ENCODE assay signal across 18 cellular contexts in the genomic region with DNA sequence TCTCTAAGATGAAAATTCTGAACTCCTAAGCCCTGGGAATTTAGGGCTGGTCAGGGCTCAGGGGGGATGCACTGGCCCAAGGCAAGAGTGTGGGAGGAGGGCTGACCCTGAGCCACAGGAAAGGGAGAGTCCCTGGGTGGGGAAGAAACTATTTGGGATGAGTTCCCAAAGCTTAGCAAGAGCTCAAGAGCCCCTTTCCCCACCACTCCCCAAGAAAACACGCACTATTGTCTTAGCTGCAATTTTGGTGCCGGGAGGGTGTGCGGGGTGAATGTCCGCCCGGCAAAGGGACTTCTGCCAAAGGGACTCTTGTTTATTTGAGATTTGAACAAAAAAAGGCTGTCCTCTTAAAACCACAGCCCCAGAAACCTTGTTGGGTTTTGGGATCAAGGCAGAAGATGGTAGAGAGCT. TPM values are rescaled to one million over a fixed set of nuclear protein-coding genes. Genes with fewer than 3 reads are reported as not detected.
A peak's percentile ranks its signal among the peaks of the same experiment; 100 is the strongest.
DNase-seq lines count a peak whose midpoint lies in the region; ATAC-seq and TF ChIP-seq lines count a peak whose summit lies in the region.
"Had no signal": no experiment of that assay in that cellular context is flagged by ENCODE, and none has a peak within 500 bp of the region (broad histone marks: within the 10 kb centered on the region; RNA-seq: fewer than 3 reads in every experiment).

No MANE protein-coding gene starts in this region.

- 40 to 47% methylated on average over 5 of the region's 5 CpGs for WGBS in esophagus, 2 donors
- 41 to 78% methylated on average over 5 of the region's 5 CpGs for WGBS in lung, 2 donors

- H3K27me3 Mint-ChIP-seq in activated CD4-positive, alpha-beta T cell treated with anti-CD3 and anti-CD28 coated beads, Interleukin-2, amount 10 ng/mL, durations not matched to agents 24 days and 14 days = peaks cover 8% of the 10 kb centered on the region

- H3K27ac ChIP-seq in RWPE2 (ENCODE audit: poor library complexity, severe bottlenecking) (peak overlapping the region; percentile 96), esophagus (ENCODE audit: low read depth in 2 of 2, low read length in 1 of 2) (peak overlapping the region; percentile 45 to 74), lung (ENCODE audit: low read depth in 1 of 2, low read length in 1 of 2) (peak overlapping the region; percentile 1 to 55), subcutaneous abdominal adipose tissue (ENCODE audit: low read depth, low read length) (peak overlapping the region; percentile 60)

- no peak overlapping the region for H3K4me3 ChIP-seq in RWPE2 (ENCODE audit: severe bottlenecking)
- no peak overlapping the region for H3K4me3 ChIP-seq in esophagus (ENCODE audit: low read depth in 1 of 2, low read length in 2 of 2)
- H3K4me3 ChIP-seq in lung = no peak overlapping the region
- H3K4me3 ChIP-seq in subcutaneous abdominal adipose tissue (ENCODE audit: low read depth in 1 of 5, low read length in 5 of 5) = no peak overlapping the region
- H3K4me3 ChIP-seq: uterus had no signal

- H3K36me3 Mint-ChIP-seq in activated CD4-positive, alpha-beta T cell treated with anti-CD3 and anti-CD28 coated beads, Interleukin-2, amount 10 ng/mL, durations not matched to agents 24 days and 14 days (ENCODE audit: low read depth) = no peaks in the 10 kb centered on the region

- H3K36me3 ChIP-seq in RWPE2 (ENCODE audit: low read depth) = peaks cover 12% of the 10 kb centered on the region
- peaks cover 0 to 2% of the 10 kb centered on the region in 2 donors for H3K36me3 ChIP-seq in esophagus (ENCODE audit: control insufficient read depth in 2 of 2, insufficient read depth in 2 of 2, low read length in 1 of 2)
- H3K36me3 ChIP-seq in lung (ENCODE audit: control insufficient read depth in 2 of 2, insufficient read depth in 2 of 2, low read length in 2 of 2) = no peaks in the 10 kb centered on the region
- H3K36me3 ChIP-seq in subcutaneous abdominal adipose tissue (ENCODE audit: control insufficient read depth in 5 of 5, insufficient read depth in 5 of 5, low read length in 5 of 5) = no peaks in the 10 kb centered on the region
- H3K36me3 ChIP-seq: BE2C, uterus had no signal

- H3K9me3 Mint-ChIP-seq in activated CD4-positive, alpha-beta T cell treated with anti-CD3 and anti-CD28 coated beads, Interleukin-2, amount 10 ng/mL, durations not matched to agents 24 days and 14 days = no peaks in the 10 kb centered on the region
- H3K9me3 Mint-ChIP-seq: activated B cell treated with CpG ODN at 0.5 μM for 24 hours had no signal

- ATAC-seq in RWPE2 (ENCODE audit: low read depth) (no peak), lung (ENCODE audit: insufficient read depth, low FRiP score) (no peak)

- TF ChIP-seq CTCF in RWPE2 (IDR thresholded peaks at IDR 0.05; ENCODE audit: poor library complexity, severe bottlenecking) (no peak), lung (IDR thresholded peaks at IDR 0.05; ENCODE audit: control extremely low read depth, extremely low read depth) (no peak)

- no peaks in the 10 kb centered on the region for H3K9me3 ChIP-seq in RWPE2 (ENCODE audit: severe bottlenecking)
- H3K9me3 ChIP-seq in esophagus (ENCODE audit: control insufficient read depth in 2 of 2, insufficient read depth in 1 of 2, low read depth in 1 of 2, low read length in 1 of 2) = no peaks in the 10 kb centered on the region
- H3K9me3 ChIP-seq in lung (ENCODE audit: control insufficient read depth in 2 of 2, insufficient read depth in 1 of 2, low read length in 1 of 2) = peaks cover 0 to 1% of the 10 kb centered on the region in 2 donors
- H3K9me3 ChIP-seq in subcutaneous abdominal adipose tissue (ENCODE audit: control insufficient read depth in 5 of 5, low read length in 5 of 5) = no peaks in the 10 kb centered on the region
- H3K9me3 ChIP-seq: BE2C, SK-N-SH, uterus had no signal

- intact Hi-C loops in activated CD4-positive, alpha-beta T cell treated with anti-CD3 and anti-CD28 coated beads, Interleukin-2, amount 10 ng/mL, durations not matched to agents 24 days and 14 days (cut with micrococcal nuclease) = no loop called here

- no peak for DNase-seq in RWPE2 (ENCODE audit: low spot score)
- DNase-seq in lung (ENCODE audit: low spot score) = no peak
- no peak for DNase-seq in amniotic stem cell (lab: John Stamatoyannopoulos, UW)
- no peak for DNase-seq in activated CD4-positive, alpha-beta T cell treated with anti-CD3 and anti-CD28 coated beads, Interleukin-2, amount 10 ng/mL, durations not matched to agents 24 days and 14 days
- DNase-seq in NK-92 (lab: John Stamatoyannopoulos, UW; ENCODE audit: unreplicated experiment) = no peak
- no peak for DNase-seq in NCI-H187 (lab: John Stamatoyannopoulos, UW)
- DNase-seq: activated B cell treated with CpG ODN at 0.5 μM for 24 hours; activated naive CD4-positive, alpha-beta T cell; BE2C; central memory CD4-positive, alpha-beta T cell; SK-N-SH; uterus had no signal

- H3K27ac Mint-ChIP-seq in activated CD4-positive, alpha-beta T cell treated with anti-CD3 and anti-CD28 coated beads, Interleukin-2, amount 10 ng/mL, durations not matched to agents 24 days and 14 days = no peak overlapping the region
- H3K27ac Mint-ChIP-seq: activated B cell treated with CpG ODN at 0.5 μM for 24 hours had no signal

- H3K27me3 ChIP-seq in RWPE2 (ENCODE audit: insufficient read depth, poor library complexity, severe bottlenecking) = no peaks in the 10 kb centered on the region
- H3K27me3 ChIP-seq in esophagus (ENCODE audit: control insufficient read depth in 1 of 2, insufficient read depth in 2 of 2, low read length in 2 of 2) = no peaks in the 10 kb centered on the region
- H3K27me3 ChIP-seq in lung (ENCODE audit: control insufficient read depth, insufficient read depth) = no peaks in the 10 kb centered on the region
- H3K27me3 ChIP-seq in subcutaneous abdominal adipose tissue (ENCODE audit: control insufficient read depth in 5 of 5, insufficient read depth in 4 of 5, low read length in 5 of 5) = peaks cover 0 to 3% (median 0%) of the 10 kb centered on the region in 5 donors
- H3K27me3 ChIP-seq: BE2C, uterus had no signal

- H3K9ac ChIP-seq in subcutaneous abdominal adipose tissue (ENCODE audit: low read length in 5 of 5) = peak overlapping the region in 1 of 5 donors; percentile 25
- H3K9ac ChIP-seq: SK-N-SH had no signal

- H3K4me1 ChIP-seq in RWPE2 (ENCODE audit: insufficient read depth, poor library complexity, severe bottlenecking) (peaks cover 74% of the 10 kb centered on the region), esophagus (ENCODE audit: control insufficient read depth in 2 of 2, insufficient read depth in 2 of 2, low read length in 1 of 2) (peaks cover 4 to 28% of the 10 kb centered on the region in 2 donors), lung (ENCODE audit: control insufficient read depth in 2 of 2, insufficient read depth in 2 of 2, low read length in 2 of 2) (peaks cover 0 to 21% of the 10 kb centered on the region in 2 donors), subcutaneous abdominal adipose tissue (ENCODE audit: control insufficient read depth in 5 of 5, insufficient read depth in 5 of 5, low read length in 5 of 5) (peaks cover 12 to 61% (median 29%) of the 10 kb centered on the region in 5 donors)
- H3K4me1 ChIP-seq: uterus had no signal

- H3K4me3 Mint-ChIP-seq in activated CD4-positive, alpha-beta T cell treated with anti-CD3 and anti-CD28 coated beads, Interleukin-2, amount 10 ng/mL, durations not matched to agents 24 days and 14 days = no peak overlapping the region
- H3K4me3 Mint-ChIP-seq: activated B cell treated with CpG ODN at 0.5 μM for 24 hours had no signal

- H3K4me1 Mint-ChIP-seq in activated CD4-positive, alpha-beta T cell treated with anti-CD3 and anti-CD28 coated beads, Interleukin-2, amount 10 ng/mL, durations not matched to agents 24 days and 14 days = peaks cover 50% of the 10 kb centered on the region
- H3K4me1 Mint-ChIP-seq: activated B cell treated with CpG ODN at 0.5 μM for 24 hours had no signal

RNA-seq across cellular contexts. Expression of a gene that starts 37.0 kb away (rescaled TPM):
- polyA plus RNA-seq in esophagus = 10 to 100 TPM; 14.2 to 17.7 TPM
- 10 to 100 TPM; 38.1 to 44.6 TPM for total RNA-seq in lung
- polyA plus RNA-seq in lung = 1 to 10 TPM; 7.6 to 10.0 TPM
- 11.2 and 11.4 TPM in 2 replicates for total RNA-seq in activated CD4-positive, alpha-beta T cell treated with anti-CD3 and anti-CD28 coated beads, Interleukin-2, amount 10 ng/mL, durations not matched to agents 24 days and 14 days

RNA-seq across cellular contexts. Expression of a gene that starts 43.1 kb away (rescaled TPM):
- polyA plus RNA-seq in esophagus (not detected), lung (not detected)
- not detected for total RNA-seq in lung
- total RNA-seq in activated CD4-positive, alpha-beta T cell treated with anti-CD3 and anti-CD28 coated beads, Interleukin-2, amount 10 ng/mL, durations not matched to agents 24 days and 14 days = not detected in 2 replicates
- total RNA-seq: activated B cell treated with CpG ODN at 0.5 μM for 24 hours, epithelial cell of proximal tubule, HT-29, M059J, mesenteric fat pad had no signal
- polyA plus RNA-seq: SK-N-SH had no signal

Comparison
In these comparisons a context has a peak if more than half of its experiments do, and no peak if none do; other contexts are left out.
1. H3K27ac ChIP-seq: peak in every context shown above with its lines; median percentile 96 in RWPE2; 60 in subcutaneous abdominal adipose tissue; 60 in esophagus; 28 in lung.